In genomic region chr2:207061181-207061580, GRCh38 we compare ENCODE assay signal across 19 cellular contexts.
A peak's percentile ranks its signal among the peaks of the same experiment; 100 is the strongest.
DNase-seq lines count a peak whose midpoint lies in the region; ATAC-seq, FAIRE-seq and TF ChIP-seq lines count a peak whose summit lies in the region.
"Had no signal": no experiment of that assay in that cellular context is flagged by ENCODE, and none has a peak within 500 bp of the region (broad histone marks: within the 10 kb centered on the region; RNA-seq: fewer than 3 reads in every experiment).

No MANE protein-coding gene starts in this region.

- no peaks in the 10 kb centered on the region for H3K9me1 ChIP-seq in IMR-90 (ENCODE audit: insufficient read depth, low read length)

- TF ChIP-seq POLR2A in IMR-90 (IDR thresholded peaks at IDR 0.05; ENCODE audit: low read depth, low read length), result no peak

- no peak overlapping the region for H3K14ac ChIP-seq in IMR-90 (replicated peaks; ENCODE audit: low read depth, low read length)

- peaks cover 7% of the 10 kb centered on the region for H3K27me3 Mint-ChIP-seq in astrocyte (ENCODE audit: low read depth, unreplicated experiment)
- H3K27me3 Mint-ChIP-seq in stimulated activated memory B cell treated with anti-CD40 and anti-IgM and Interleukin-4, amounts not matched to agents 10 μg/mL and 1 μg/mL and 100 μg/mL, for 72 hours, result peaks cover 10% of the 10 kb centered on the region

- H3K4me1 ChIP-seq in IMR-90 (ENCODE audit: control insufficient read depth, insufficient read depth, low read length), result no peaks in the 10 kb centered on the region
- no peaks in the 10 kb centered on the region for H3K4me1 ChIP-seq in astrocyte (ENCODE audit: insufficient read depth, low read length)
- H3K4me1 ChIP-seq: Caco-2 had no signal

- H3K27ac Mint-ChIP-seq in astrocyte (ENCODE audit: unreplicated experiment), result no peak overlapping the region
- no peak overlapping the region for H3K27ac Mint-ChIP-seq in stimulated activated memory B cell treated with anti-CD40 and anti-IgM and Interleukin-4, amounts not matched to agents 10 μg/mL and 1 μg/mL and 100 μg/mL, for 72 hours
- H3K27ac Mint-ChIP-seq: CD4-positive, alpha-beta T cell; HFFc6 had no signal

- H3K9me3 ChIP-seq in IMR-90 (ENCODE audit: control insufficient read depth, insufficient read depth, low read length), result no peaks in the 10 kb centered on the region
- no peaks in the 10 kb centered on the region for H3K9me3 ChIP-seq in astrocyte (ENCODE audit: insufficient read depth, low read depth, low read length)
- H3K9me3 ChIP-seq: A549, Caco-2 had no signal

- H3K79me2 ChIP-seq in astrocyte (ENCODE audit: insufficient read depth, low read length), result no peaks in the 10 kb centered on the region

- H4K91ac ChIP-seq in IMR-90 (ENCODE audit: insufficient read depth, low read depth, low read length), result no peak overlapping the region

- H3K27me3 ChIP-seq in IMR-90 (ENCODE audit: control insufficient read depth, insufficient read depth, low read length) (no peaks in the 10 kb centered on the region; the same call in 1 of the 2 replicates), astrocyte (ENCODE audit: insufficient read depth, low read length) (no peaks in the 10 kb centered on the region)

- in situ Hi-C loops in IMR-90 (cut with MboI; ENCODE audit: low sequenced_read_pairs), result no loop called here

- H3K23ac ChIP-seq in IMR-90 (ENCODE audit: low read depth, low read length), result no peak overlapping the region

- H3K4me3 ChIP-seq in IMR-90 (ENCODE audit: insufficient read depth, low read depth, low read length) (no peak overlapping the region), astrocyte (ENCODE audit: insufficient read depth, low read depth, low read length) (no peak overlapping the region)
- H3K4me3 ChIP-seq: A549 had no signal

- no peak overlapping the region for H3K9ac ChIP-seq in IMR-90 (ENCODE audit: low read depth, low read length)
- H3K9ac ChIP-seq in astrocyte (ENCODE audit: low read length), result no peak overlapping the region

- no peaks in the 10 kb centered on the region for H3K4me1 Mint-ChIP-seq in astrocyte (ENCODE audit: low read depth, unreplicated experiment)
- H3K4me1 Mint-ChIP-seq in stimulated activated memory B cell treated with anti-CD40 and anti-IgM and Interleukin-4, amounts not matched to agents 10 μg/mL and 1 μg/mL and 100 μg/mL, for 72 hours, result no peaks in the 10 kb centered on the region

- no peak overlapping the region for H3K18ac ChIP-seq in IMR-90 (ENCODE audit: low read depth, low read length)

- intact Hi-C loops in IMR-90 (cut with micrococcal nuclease), result no loop called here

- no peak overlapping the region for H3K56ac ChIP-seq in IMR-90 (ENCODE audit: extremely low read depth, insufficient read depth, low read length)

- H4K8ac ChIP-seq in IMR-90 (ENCODE audit: low read depth in 2 of 2, low read length in 2 of 2), result no peak overlapping the region

- WGBS in IMR-90 (ENCODE audit: extremely low coverage in 2 of 2, insufficient read length in 1 of 2), 2 experiments, result no CpG with 5 or more reads among the region's 1 CpG

- dilution Hi-C loops in IMR-90 (cut with HindIII; ENCODE audit: low sequenced_read_pairs, unreplicated experiment), result no loop called here

- POLR2A ChIA-PET in IMR-90 (lab: Charles Lee; ENCODE audit: unreplicated experiment), result no interaction called here

- DNase-seq in IMR-90 (peak; percentile 11), astrocyte (ENCODE audit: low read depth) (peak; percentile 37), epithelial cell of prostate (ENCODE audit: low read depth, low spot score) (no peak)
- DNase-seq in activated naive CD4-positive, alpha-beta T cell (lab: John Stamatoyannopoulos, UW), result no peak
- DNase-seq in activated CD4-positive, alpha-beta T cell treated with anti-CD3 and anti-CD28 coated beads, Interleukin-2, amount 50 U/mL, for 1 hour, result no peak
- DNase-seq: AML-193; Caco-2; CD4-positive, alpha-beta T cell; GOT3; H7; HFFc6 had no signal

- H2BK5ac ChIP-seq in IMR-90 (ENCODE audit: low read depth, low read length, poor library complexity, severe bottlenecking), result no peak overlapping the region

- H4K20me1 ChIP-seq in IMR-90 (ENCODE audit: insufficient read depth, low read length), result no peaks in the 10 kb centered on the region
- H4K20me1 ChIP-seq in astrocyte (ENCODE audit: insufficient read depth, low read length), result no peaks in the 10 kb centered on the region

- H3K4me2 ChIP-seq in IMR-90 (ENCODE audit: low read depth, low read length) (no peak overlapping the region), astrocyte (ENCODE audit: low read length) (no peak overlapping the region)
- H3K4me2 ChIP-seq: A549 had no signal

- H3K27ac ChIP-seq in IMR-90 (ENCODE audit: insufficient read depth, low read length) (no peak overlapping the region), astrocyte (ENCODE audit: low read depth, low read length) (no peak overlapping the region), epithelial cell of prostate (peak overlapping the region; percentile 16)
- H3K27ac ChIP-seq: A549, C4-2B had no signal

- H2AK5ac ChIP-seq in IMR-90 (ENCODE audit: low read depth, low read length), result no peak overlapping the region

- no TSS peak for BruUV-seq in IMR-90 (replicated peaks; lab: Mats Ljungman, UMichigan)

- ATAC-seq in IMR-90 (ENCODE audit: low read depth), result peak; percentile 54
- no peak for ATAC-seq in stimulated activated memory B cell treated with anti-CD40 and anti-IgM and Interleukin-4, amounts not matched to agents 10 μg/mL and 1 μg/mL and 100 μg/mL, for 72 hours
- ATAC-seq: HCT116, HepG2 had no signal

- H3K79me1 ChIP-seq in IMR-90 (ENCODE audit: low read depth in 1 of 2, low read length in 2 of 2), result no peaks in the 10 kb centered on the region

- no peak overlapping the region for H2BK20ac ChIP-seq in IMR-90 (ENCODE audit: low read depth, low read length)

- CTCF ChIA-PET in IMR-90 (lab: Yijun Ruan, JAX), result interaction anchor here (0.5 to 0.9 kb wide), 2 partner anchors 9 to 79 kb away, joined by 4 to 5 read pairs; no protein-coding TSS in a partner anchor

- TF ChIP-seq CTCF in IMR-90 (conservative IDR thresholded peaks at IDR 0.05; ENCODE audit: low read depth, low read length) (no peak), astrocyte (IDR thresholded peaks at IDR 0.05; ENCODE audit: insufficient read depth, low read depth, low read length) (no peak)

- H4K5ac ChIP-seq in IMR-90 (ENCODE audit: low read depth, low read length), result no peak overlapping the region

- no peak overlapping the region for H2BK15ac ChIP-seq in IMR-90 (ENCODE audit: low read depth, low read length)

- no peaks in the 10 kb centered on the region for H3K36me3 ChIP-seq in IMR-90 (ENCODE audit: control insufficient read depth, insufficient read depth, low read length)
- no peaks in the 10 kb centered on the region for H3K36me3 ChIP-seq in astrocyte (ENCODE audit: insufficient read depth, low read length)

- no peak for FAIRE-seq in astrocyte (lab: Jason Lieb, UNC)
- FAIRE-seq: A549, D721Med, G401.6, GM12891, HepG2 had no signal

- TF ChIP-seq RAD21 in IMR-90 (IDR thresholded peaks at IDR 0.05; ENCODE audit: low read length), result no peak

- H3K9me3 Mint-ChIP-seq in astrocyte (ENCODE audit: unreplicated experiment), result no peaks in the 10 kb centered on the region
- H3K9me3 Mint-ChIP-seq in stimulated activated memory B cell treated with anti-CD40 and anti-IgM and Interleukin-4, amounts not matched to agents 10 μg/mL and 1 μg/mL and 100 μg/mL, for 72 hours, result no peaks in the 10 kb centered on the region
- H3K9me3 Mint-ChIP-seq: CD4-positive, alpha-beta T cell; HFFc6 had no signal

- H3K4ac ChIP-seq in IMR-90 (ENCODE audit: low read depth, low read length), result no peak overlapping the region

- H3K36me3 Mint-ChIP-seq in astrocyte (ENCODE audit: low read depth, unreplicated experiment), result no peaks in the 10 kb centered on the region
- no peaks in the 10 kb centered on the region for H3K36me3 Mint-ChIP-seq in stimulated activated memory B cell treated with anti-CD40 and anti-IgM and Interleukin-4, amounts not matched to agents 10 μg/mL and 1 μg/mL and 100 μg/mL, for 72 hours

- no peak overlapping the region for H2BK120ac ChIP-seq in IMR-90 (ENCODE audit: low read depth, low read length)

- H2AFZ ChIP-seq in IMR-90 (replicated peaks; ENCODE audit: low read length, poor library complexity) (no peak overlapping the region), astrocyte (ENCODE audit: low read depth, low read length) (no peak overlapping the region)

- H3K4me3 Mint-ChIP-seq in astrocyte (ENCODE audit: unreplicated experiment), result no peak overlapping the region
- H3K4me3 Mint-ChIP-seq in stimulated activated memory B cell treated with anti-CD40 and anti-IgM and Interleukin-4, amounts not matched to agents 10 μg/mL and 1 μg/mL and 100 μg/mL, for 72 hours, result no peak overlapping the region
- H3K4me3 Mint-ChIP-seq: CD4-positive, alpha-beta T cell; HFFc6 had no signal

- H2AK9ac ChIP-seq in IMR-90 (replicated peaks; ENCODE audit: low read depth, low read length, poor library complexity), result no peak overlapping the region

TF ChIP-seq in IMR-90, 13 proteins besides CTCF, POLR2A, EP300 and RAD21:
- TF ChIP-seq NFE2L2 (IDR thresholded peaks at IDR 0.05; ENCODE audit: low read depth, low read length) (no peak), MXI1 (IDR thresholded peaks at IDR 0.05; ENCODE audit: borderline replicate concordance, low read depth, low read length) (no peak), RFX5 (IDR thresholded peaks at IDR 0.05; ENCODE audit: low read depth, low read length) (no peak), SMC3 (IDR thresholded peaks at IDR 0.05; ENCODE audit: low read depth, low read length) (no peak), CHD1 (IDR thresholded peaks at IDR 0.05; ENCODE audit: low read depth, low read length) (no peak), MAZ (IDR thresholded peaks at IDR 0.05; ENCODE audit: borderline replicate concordance, low read depth, low read length) (no peak), MAFK (IDR thresholded peaks at IDR 0.05; ENCODE audit: low read depth, low read length) (no peak), BHLHE40 (IDR thresholded peaks at IDR 0.05; ENCODE audit: low read depth, low read length) (no peak), FOS (IDR thresholded peaks at IDR 0.05; ENCODE audit: low read depth, low read length) (no peak)
- TF ChIP-seq, protein P1, sequence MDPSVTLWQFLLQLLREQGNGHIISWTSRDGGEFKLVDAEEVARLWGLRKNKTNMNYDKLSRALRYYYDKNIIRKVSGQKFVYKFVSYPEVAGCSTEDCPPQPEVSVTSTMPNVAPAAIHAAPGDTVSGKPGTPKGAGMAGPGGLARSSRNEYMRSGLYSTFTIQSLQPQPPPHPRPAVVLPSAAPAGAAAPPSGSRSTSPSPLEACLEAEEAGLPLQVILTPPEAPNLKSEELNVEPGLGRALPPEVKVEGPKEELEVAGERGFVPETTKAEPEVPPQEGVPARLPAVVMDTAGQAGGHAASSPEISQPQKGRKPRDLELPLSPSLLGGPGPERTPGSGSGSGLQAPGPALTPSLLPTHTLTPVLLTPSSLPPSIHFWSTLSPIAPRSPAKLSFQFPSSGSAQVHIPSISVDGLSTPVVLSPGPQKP (IDR thresholded peaks at IDR 0.05; ENCODE audit: borderline replicate concordance, low read depth, low read length), result no peak

Comparison
In these comparisons a context has a peak if more than half of its experiments do, and no peak if none do; other contexts are left out.
1. DNase-seq: peak in IMR-90 (single experiment) and astrocyte (single experiment); none in epithelial cell of prostate (single experiment), activated naive CD4-positive, alpha-beta T cell (0 of 4) and activated CD4-positive, alpha-beta T cell treated with anti-CD3 and anti-CD28 coated beads, Interleukin-2, amount 50 U/mL, for 1 hour (single experiment).